In genomic region chr5:140570058-140570457, GRCh38 we compare ENCODE assay signal across 14 cellular contexts. TPM values are rescaled to one million over a fixed set of nuclear protein-coding genes. Genes with fewer than 3 reads are reported as not detected.
DNase-seq lines count a peak whose midpoint lies in the region; ATAC-seq and TF ChIP-seq lines count a peak whose summit lies in the region.
"Had no signal": no experiment of that assay in that cellular context is flagged by ENCODE, and none has a peak within 500 bp of the region (broad histone marks: within the 10 kb centered on the region; RNA-seq: fewer than 3 reads in every experiment).

No MANE protein-coding gene starts in this region.

- CTCF ChIA-PET in activated CD4-positive, alpha-beta memory T cell treated with anti-CD3 and anti-CD28 coated beads, Interleukin-2, amount 10 ng/mL, durations not matched to agents 7 days and 5 days (lab: Charles Lee): interaction anchor here (0.8 to 1.9 kb wide), 8 partner anchors 22 to 330 kb away, joined by 3 to 12 read pairs (median 5); partner anchors contain the start of genes CD14 and EIF4EBP3

- TF ChIP-seq CTCF in esophagus squamous epithelium (IDR thresholded peaks at IDR 0.05): no peak

- DNase-seq in T-helper 1 cell: no peak
- no peak for DNase-seq in activated CD4-positive, alpha-beta memory T cell treated with anti-CD3 and anti-CD28 coated beads, Interleukin-2, amount 10 ng/mL, durations not matched to agents 7 days and 5 days
- no peak for DNase-seq in esophagus squamous epithelium (lab: John Stamatoyannopoulos, UW)
- no peak for DNase-seq in stimulated activated naive B cell treated with anti-CD40 and anti-IgM and Interleukin-4, amounts not matched to agents 10 μg/mL and 1 μg/mL and 100 μg/mL, for 72 hours
- no peak for DNase-seq in Karpas-422
- no peak for DNase-seq in DMS53 (lab: John Stamatoyannopoulos, UW)
- DNase-seq in NCI-H1105 (lab: John Stamatoyannopoulos, UW): no peak
- DNase-seq: 8988T; activated CD4-positive, CD25-positive, alpha-beta regulatory T cell treated with anti-CD3 and anti-CD28 coated beads, Interleukin-2, amount 50 U/mL, for 72 hours; NCI-H1092 treated with DMSO at 0.1 percent for 48 hours; NCI-H526 had no signal

- peaks cover 27% of the 10 kb centered on the region for H3K36me3 Mint-ChIP-seq in T-helper 1 cell treated with Interleukin-12 subunit alpha and Interleukin-12 subunit beta and Interleukin-4 antibody, amounts not matched to agents 30 μg/mL and 1 μg/mL, for 36 hours (ENCODE audit: low read depth)
- peaks cover 39% of the 10 kb centered on the region for H3K36me3 Mint-ChIP-seq in activated CD4-positive, alpha-beta memory T cell treated with anti-CD3 and anti-CD28 coated beads, Interleukin-2, amount 10 ng/mL, durations not matched to agents 7 days and 5 days (ENCODE audit: low read depth)
- H3K36me3 Mint-ChIP-seq in stimulated activated naive B cell treated with anti-CD40 and anti-IgM and Interleukin-4, amounts not matched to agents 10 μg/mL and 1 μg/mL and 100 μg/mL, for 72 hours: peaks cover 31 to 47% of the 10 kb centered on the region in 2 donors

- ATAC-seq in stimulated activated naive B cell treated with anti-CD40 and anti-IgM and Interleukin-4, amounts not matched to agents 10 μg/mL and 1 μg/mL and 100 μg/mL, for 72 hours (replicated peaks): no peak
- ATAC-seq: sciatic nerve had no signal

- H3K4me3 ChIP-seq in esophagus squamous epithelium: no peak overlapping the region
- H3K4me3 ChIP-seq in Karpas-422 (ENCODE audit: low read length): no peak overlapping the region

- no peaks in the 10 kb centered on the region; the same call in 1 of the 2 replicates for H4K20me1 ChIP-seq in Karpas-422 (ENCODE audit: insufficient read depth, low read depth, low read length)

- H3K27me3 ChIP-seq in esophagus squamous epithelium: no peaks in the 10 kb centered on the region
- H3K27me3 ChIP-seq in Karpas-422 (ENCODE audit: low read length): no peaks in the 10 kb centered on the region

- peaks cover 34% of the 10 kb centered on the region for H3K4me1 Mint-ChIP-seq in T-helper 1 cell treated with Interleukin-12 subunit alpha and Interleukin-12 subunit beta and Interleukin-4 antibody, amounts not matched to agents 30 μg/mL and 1 μg/mL, for 36 hours (ENCODE audit: low read depth)
- H3K4me1 Mint-ChIP-seq in activated CD4-positive, alpha-beta memory T cell treated with anti-CD3 and anti-CD28 coated beads, Interleukin-2, amount 10 ng/mL, durations not matched to agents 7 days and 5 days: peaks cover 50% of the 10 kb centered on the region
- peaks cover 37 to 47% of the 10 kb centered on the region in 2 donors for H3K4me1 Mint-ChIP-seq in stimulated activated naive B cell treated with anti-CD40 and anti-IgM and Interleukin-4, amounts not matched to agents 10 μg/mL and 1 μg/mL and 100 μg/mL, for 72 hours

- no peaks in the 10 kb centered on the region for H3K9me3 Mint-ChIP-seq in T-helper 1 cell treated with Interleukin-12 subunit alpha and Interleukin-12 subunit beta and Interleukin-4 antibody, amounts not matched to agents 30 μg/mL and 1 μg/mL, for 36 hours
- H3K9me3 Mint-ChIP-seq in activated CD4-positive, alpha-beta memory T cell treated with anti-CD3 and anti-CD28 coated beads, Interleukin-2, amount 10 ng/mL, durations not matched to agents 7 days and 5 days: no peaks in the 10 kb centered on the region
- no peaks in the 10 kb centered on the region for H3K9me3 Mint-ChIP-seq in stimulated activated naive B cell treated with anti-CD40 and anti-IgM and Interleukin-4, amounts not matched to agents 10 μg/mL and 1 μg/mL and 100 μg/mL, for 72 hours
- H3K9me3 Mint-ChIP-seq: mesothelial cell of epicardium had no signal

- no peak overlapping the region for H2AFZ ChIP-seq in Karpas-422 (ENCODE audit: low read length)

- H3K36me3 ChIP-seq in esophagus squamous epithelium (peaks cover 8 to 46% (median 14%) of the 10 kb centered on the region in 3 donors), Karpas-422 (ENCODE audit: insufficient read depth, low read length) (no peaks in the 10 kb centered on the region)

- 89 to 100% methylated on average over 1 to 4 of the region's 4 CpGs for WGBS in esophagus squamous epithelium, 2 donors

- no peak overlapping the region for H3K4me2 ChIP-seq in Karpas-422 (ENCODE audit: low read depth, low read length, poor library complexity, severe bottlenecking)

- H3K9me3 ChIP-seq in esophagus squamous epithelium (no peaks in the 10 kb centered on the region), Karpas-422 (ENCODE audit: low read length) (no peaks in the 10 kb centered on the region)

- POLR2A ChIA-PET in activated CD4-positive, alpha-beta memory T cell treated with anti-CD3 and anti-CD28 coated beads, Interleukin-2, amount 10 ng/mL, durations not matched to agents 7 days and 5 days (lab: Charles Lee): interaction anchor here (1.2 to 5.9 kb wide), 6 partner anchors 13 to 169 kb away, joined by 5 to 29 read pairs (median 9); partner anchors contain the start of genes ANKHD1, EIF4EBP3, HARS1 and HARS2

- H3K4me3 Mint-ChIP-seq in T-helper 1 cell treated with Interleukin-12 subunit alpha and Interleukin-12 subunit beta and Interleukin-4 antibody, amounts not matched to agents 30 μg/mL and 1 μg/mL, for 36 hours: no peak overlapping the region
- no peak overlapping the region for H3K4me3 Mint-ChIP-seq in activated CD4-positive, alpha-beta memory T cell treated with anti-CD3 and anti-CD28 coated beads, Interleukin-2, amount 10 ng/mL, durations not matched to agents 7 days and 5 days
- H3K4me3 Mint-ChIP-seq in stimulated activated naive B cell treated with anti-CD40 and anti-IgM and Interleukin-4, amounts not matched to agents 10 μg/mL and 1 μg/mL and 100 μg/mL, for 72 hours: peak overlapping the region in 1 of 2 donors; percentile 41
- H3K4me3 Mint-ChIP-seq: mesothelial cell of epicardium had no signal

- no peak for TF ChIP-seq POLR2A in esophagus squamous epithelium (IDR thresholded peaks at IDR 0.05)

- intact Hi-C loops in esophagus squamous epithelium (cut with DNase I): no loop called here

- no peaks in the 10 kb centered on the region for H3K9me2 ChIP-seq in Karpas-422 (replicated peaks; ENCODE audit: insufficient read depth, low read length)

- H3K4me1 ChIP-seq in esophagus squamous epithelium: peaks cover 5 to 70% (median 40%) of the 10 kb centered on the region in 3 donors
- H3K4me1 ChIP-seq in Karpas-422 (ENCODE audit: low read length): peaks cover 13% of the 10 kb centered on the region

- H3K27ac Mint-ChIP-seq in T-helper 1 cell treated with Interleukin-12 subunit alpha and Interleukin-12 subunit beta and Interleukin-4 antibody, amounts not matched to agents 30 μg/mL and 1 μg/mL, for 36 hours: peak overlapping the region; percentile 95
- peak overlapping the region; percentile 93 for H3K27ac Mint-ChIP-seq in activated CD4-positive, alpha-beta memory T cell treated with anti-CD3 and anti-CD28 coated beads, Interleukin-2, amount 10 ng/mL, durations not matched to agents 7 days and 5 days
- peak overlapping the region; percentile 90 for H3K27ac Mint-ChIP-seq in stimulated activated naive B cell treated with anti-CD40 and anti-IgM and Interleukin-4, amounts not matched to agents 10 μg/mL and 1 μg/mL and 100 μg/mL, for 72 hours
- H3K27ac Mint-ChIP-seq: mesothelial cell of epicardium had no signal

- no peak overlapping the region for H3K9ac ChIP-seq in Karpas-422 (ENCODE audit: low read length)

- H3K27me3 Mint-ChIP-seq in T-helper 1 cell treated with Interleukin-12 subunit alpha and Interleukin-12 subunit beta and Interleukin-4 antibody, amounts not matched to agents 30 μg/mL and 1 μg/mL, for 36 hours (ENCODE audit: low read depth): no peaks in the 10 kb centered on the region
- H3K27me3 Mint-ChIP-seq in activated CD4-positive, alpha-beta memory T cell treated with anti-CD3 and anti-CD28 coated beads, Interleukin-2, amount 10 ng/mL, durations not matched to agents 7 days and 5 days: no peaks in the 10 kb centered on the region
- H3K27me3 Mint-ChIP-seq in stimulated activated naive B cell treated with anti-CD40 and anti-IgM and Interleukin-4, amounts not matched to agents 10 μg/mL and 1 μg/mL and 100 μg/mL, for 72 hours: no peaks in the 10 kb centered on the region

- peaks cover 18% of the 10 kb centered on the region for H3K79me2 ChIP-seq in Karpas-422 (ENCODE audit: low read length)

- H3K27ac ChIP-seq in esophagus squamous epithelium: peak overlapping the region; percentile 40 to 83 (median 69)
- no peak overlapping the region for H3K27ac ChIP-seq in Karpas-422 (ENCODE audit: low read length)

RNA-seq across cellular contexts. Expression of gene SLC35A4, which starts 5.4 kb away (rescaled TPM):
- 10 to 100 TPM; 78.9 to 82.1 TPM for total RNA-seq in activated CD4-positive, alpha-beta memory T cell treated with anti-CD3 and anti-CD28 coated beads, Interleukin-2, amount 10 ng/mL, durations not matched to agents 7 days and 5 days
- total RNA-seq in esophagus squamous epithelium: 10 to 100 TPM; 41.4 to 56.9 (median 52.6) TPM
- total RNA-seq in Karpas-422 (2014; rRNA removed; shearing (Covaris generic); ENCODE audit: low replicate concordance): 19.0 and 33.5 TPM in 2 replicates

RNA-seq across cellular contexts. Expression of gene APBB3, which starts 5.7 kb away (rescaled TPM):
- 10 to 100 TPM; 23.7 to 27.5 TPM for total RNA-seq in activated CD4-positive, alpha-beta memory T cell treated with anti-CD3 and anti-CD28 coated beads, Interleukin-2, amount 10 ng/mL, durations not matched to agents 7 days and 5 days
- 10 to 100 TPM in 1 of 4 donors, 1 to 10 TPM in 3; 3.4 to 10.5 (median 6.5) TPM for total RNA-seq in esophagus squamous epithelium
- 33.2 and 42.2 TPM in 2 replicates for total RNA-seq in Karpas-422 (2014; rRNA removed; shearing (Covaris generic); ENCODE audit: low replicate concordance)

RNA-seq across cellular contexts. Expression of gene SRA1, which starts 12.8 kb away (rescaled TPM):
- 10 to 100 TPM; 37.4 to 38.3 TPM for total RNA-seq in activated CD4-positive, alpha-beta memory T cell treated with anti-CD3 and anti-CD28 coated beads, Interleukin-2, amount 10 ng/mL, durations not matched to agents 7 days and 5 days
- 10 to 100 TPM; 17.4 to 22.3 (median 21.0) TPM for total RNA-seq in esophagus squamous epithelium
- total RNA-seq in Karpas-422 (2014; rRNA removed; shearing (Covaris generic); ENCODE audit: low replicate concordance): 27.1 and 45.7 TPM in 2 replicates

RNA-seq across cellular contexts. Expression of gene EIF4EBP3, which starts 22.6 kb away (rescaled TPM):
- total RNA-seq in activated CD4-positive, alpha-beta memory T cell treated with anti-CD3 and anti-CD28 coated beads, Interleukin-2, amount 10 ng/mL, durations not matched to agents 7 days and 5 days: 10 to 100 TPM in 1 of 2 experiments, 1 to 10 TPM in 1; 8.0 to 11.6 TPM
- 10 to 100 TPM in 1 of 4 donors, 1 to 10 TPM in 3; 3.0 to 12.4 (median 6.2) TPM for total RNA-seq in esophagus squamous epithelium
- total RNA-seq in Karpas-422 (2014; rRNA removed; shearing (Covaris generic); ENCODE audit: low replicate concordance): 7.3 and 12.2 TPM in 2 replicates
